1 cellular context compared by ENCODE assay signal in the genomic region with DNA sequence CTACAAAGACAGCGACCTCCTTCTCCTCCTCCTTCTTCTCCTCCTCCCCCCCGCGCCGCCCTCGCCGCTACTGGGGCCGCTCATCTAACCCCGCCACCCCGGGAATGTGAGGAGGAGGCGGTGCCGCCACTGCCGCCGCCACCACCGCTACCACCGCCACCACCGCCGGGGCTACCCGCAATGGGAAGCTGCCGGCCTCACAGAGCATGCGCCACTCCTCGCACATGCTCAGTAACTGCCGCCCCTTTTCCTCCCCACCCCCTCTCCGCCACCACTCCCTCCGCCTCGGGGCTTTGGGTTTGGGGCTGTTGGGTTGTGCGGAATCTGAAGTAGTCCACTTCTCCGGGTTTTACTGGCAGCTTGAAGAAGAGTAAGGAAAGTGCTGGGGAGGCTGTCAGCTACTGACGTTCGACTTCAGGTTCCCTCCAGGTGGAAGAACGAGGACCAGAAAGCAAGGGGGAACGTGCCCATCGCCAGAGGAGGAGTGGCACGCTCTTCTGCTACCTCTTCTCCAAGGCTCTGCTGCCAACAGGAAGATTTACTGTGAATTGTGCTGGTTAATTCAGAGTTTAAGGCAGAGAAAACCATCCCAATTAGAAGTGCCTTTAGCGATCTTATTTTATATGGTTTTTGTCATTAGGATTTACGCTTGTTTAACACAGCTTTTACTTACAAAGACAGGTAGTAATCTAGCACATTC.
TF ChIP-seq lines count a peak whose summit lies in the region.

A gene with protein sequence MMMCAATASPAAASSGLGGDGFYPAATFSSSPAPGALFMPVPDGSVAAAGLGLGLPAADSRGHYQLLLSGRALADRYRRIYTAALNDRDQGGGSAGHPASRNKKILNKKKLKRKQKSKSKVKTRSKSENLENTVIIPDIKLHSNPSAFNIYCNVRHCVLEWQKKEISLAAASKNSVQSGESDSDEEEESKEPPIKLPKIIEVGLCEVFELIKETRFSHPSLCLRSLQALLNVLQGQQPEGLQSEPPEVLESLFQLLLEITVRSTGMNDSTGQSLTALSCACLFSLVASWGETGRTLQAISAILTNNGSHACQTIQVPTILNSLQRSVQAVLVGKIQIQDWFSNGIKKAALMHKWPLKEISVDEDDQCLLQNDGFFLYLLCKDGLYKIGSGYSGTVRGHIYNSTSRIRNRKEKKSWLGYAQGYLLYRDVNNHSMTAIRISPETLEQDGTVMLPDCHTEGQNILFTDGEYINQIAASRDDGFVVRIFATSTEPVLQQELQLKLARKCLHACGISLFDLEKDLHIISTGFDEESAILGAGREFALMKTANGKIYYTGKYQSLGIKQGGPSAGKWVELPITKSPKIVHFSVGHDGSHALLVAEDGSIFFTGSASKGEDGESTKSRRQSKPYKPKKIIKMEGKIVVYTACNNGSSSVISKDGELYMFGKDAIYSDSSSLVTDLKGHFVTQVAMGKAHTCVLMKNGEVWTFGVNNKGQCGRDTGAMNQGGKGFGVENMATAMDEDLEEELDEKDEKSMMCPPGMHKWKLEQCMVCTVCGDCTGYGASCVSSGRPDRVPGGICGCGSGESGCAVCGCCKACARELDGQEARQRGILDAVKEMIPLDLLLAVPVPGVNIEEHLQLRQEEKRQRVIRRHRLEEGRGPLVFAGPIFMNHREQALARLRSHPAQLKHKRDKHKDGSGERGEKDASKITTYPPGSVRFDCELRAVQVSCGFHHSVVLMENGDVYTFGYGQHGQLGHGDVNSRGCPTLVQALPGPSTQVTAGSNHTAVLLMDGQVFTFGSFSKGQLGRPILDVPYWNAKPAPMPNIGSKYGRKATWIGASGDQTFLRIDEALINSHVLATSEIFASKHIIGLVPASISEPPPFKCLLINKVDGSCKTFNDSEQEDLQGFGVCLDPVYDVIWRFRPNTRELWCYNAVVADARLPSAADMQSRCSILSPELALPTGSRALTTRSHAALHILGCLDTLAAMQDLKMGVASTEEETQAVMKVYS (N-terminal part only) (minus strand): TSS at position 190 of the 700 bp plus-strand sequence. CDS start 319 bp downstream, outside the sequence.

TF ChIP-seq in K562, 482 proteins besides CTCF, POLR2A, EP300 and RAD21 (continued from another document and continues in another):
- TF ChIP-seq, protein P1, sequence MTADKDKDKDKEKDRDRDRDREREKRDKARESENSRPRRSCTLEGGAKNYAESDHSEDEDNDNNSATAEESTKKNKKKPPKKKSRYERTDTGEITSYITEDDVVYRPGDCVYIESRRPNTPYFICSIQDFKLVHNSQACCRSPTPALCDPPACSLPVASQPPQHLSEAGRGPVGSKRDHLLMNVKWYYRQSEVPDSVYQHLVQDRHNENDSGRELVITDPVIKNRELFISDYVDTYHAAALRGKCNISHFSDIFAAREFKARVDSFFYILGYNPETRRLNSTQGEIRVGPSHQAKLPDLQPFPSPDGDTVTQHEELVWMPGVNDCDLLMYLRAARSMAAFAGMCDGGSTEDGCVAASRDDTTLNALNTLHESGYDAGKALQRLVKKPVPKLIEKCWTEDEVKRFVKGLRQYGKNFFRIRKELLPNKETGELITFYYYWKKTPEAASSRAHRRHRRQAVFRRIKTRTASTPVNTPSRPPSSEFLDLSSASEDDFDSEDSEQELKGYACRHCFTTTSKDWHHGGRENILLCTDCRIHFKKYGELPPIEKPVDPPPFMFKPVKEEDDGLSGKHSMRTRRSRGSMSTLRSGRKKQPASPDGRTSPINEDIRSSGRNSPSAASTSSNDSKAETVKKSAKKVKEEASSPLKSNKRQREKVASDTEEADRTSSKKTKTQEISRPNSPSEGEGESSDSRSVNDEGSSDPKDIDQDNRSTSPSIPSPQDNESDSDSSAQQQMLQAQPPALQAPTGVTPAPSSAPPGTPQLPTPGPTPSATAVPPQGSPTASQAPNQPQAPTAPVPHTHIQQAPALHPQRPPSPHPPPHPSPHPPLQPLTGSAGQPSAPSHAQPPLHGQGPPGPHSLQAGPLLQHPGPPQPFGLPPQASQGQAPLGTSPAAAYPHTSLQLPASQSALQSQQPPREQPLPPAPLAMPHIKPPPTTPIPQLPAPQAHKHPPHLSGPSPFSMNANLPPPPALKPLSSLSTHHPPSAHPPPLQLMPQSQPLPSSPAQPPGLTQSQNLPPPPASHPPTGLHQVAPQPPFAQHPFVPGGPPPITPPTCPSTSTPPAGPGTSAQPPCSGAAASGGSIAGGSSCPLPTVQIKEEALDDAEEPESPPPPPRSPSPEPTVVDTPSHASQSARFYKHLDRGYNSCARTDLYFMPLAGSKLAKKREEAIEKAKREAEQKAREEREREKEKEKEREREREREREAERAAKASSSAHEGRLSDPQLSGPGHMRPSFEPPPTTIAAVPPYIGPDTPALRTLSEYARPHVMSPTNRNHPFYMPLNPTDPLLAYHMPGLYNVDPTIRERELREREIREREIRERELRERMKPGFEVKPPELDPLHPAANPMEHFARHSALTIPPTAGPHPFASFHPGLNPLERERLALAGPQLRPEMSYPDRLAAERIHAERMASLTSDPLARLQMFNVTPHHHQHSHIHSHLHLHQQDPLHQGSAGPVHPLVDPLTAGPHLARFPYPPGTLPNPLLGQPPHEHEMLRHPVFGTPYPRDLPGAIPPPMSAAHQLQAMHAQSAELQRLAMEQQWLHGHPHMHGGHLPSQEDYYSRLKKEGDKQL (CRISPR knock-in tag; IDR thresholded peaks at IDR 0.05; ENCODE audit: borderline replicate concordance) = no peak
- no peak for TF ChIP-seq SMAD2 (IDR thresholded peaks at IDR 0.05; ENCODE audit: low read depth, low read length)
- TF ChIP-seq, protein P2, sequence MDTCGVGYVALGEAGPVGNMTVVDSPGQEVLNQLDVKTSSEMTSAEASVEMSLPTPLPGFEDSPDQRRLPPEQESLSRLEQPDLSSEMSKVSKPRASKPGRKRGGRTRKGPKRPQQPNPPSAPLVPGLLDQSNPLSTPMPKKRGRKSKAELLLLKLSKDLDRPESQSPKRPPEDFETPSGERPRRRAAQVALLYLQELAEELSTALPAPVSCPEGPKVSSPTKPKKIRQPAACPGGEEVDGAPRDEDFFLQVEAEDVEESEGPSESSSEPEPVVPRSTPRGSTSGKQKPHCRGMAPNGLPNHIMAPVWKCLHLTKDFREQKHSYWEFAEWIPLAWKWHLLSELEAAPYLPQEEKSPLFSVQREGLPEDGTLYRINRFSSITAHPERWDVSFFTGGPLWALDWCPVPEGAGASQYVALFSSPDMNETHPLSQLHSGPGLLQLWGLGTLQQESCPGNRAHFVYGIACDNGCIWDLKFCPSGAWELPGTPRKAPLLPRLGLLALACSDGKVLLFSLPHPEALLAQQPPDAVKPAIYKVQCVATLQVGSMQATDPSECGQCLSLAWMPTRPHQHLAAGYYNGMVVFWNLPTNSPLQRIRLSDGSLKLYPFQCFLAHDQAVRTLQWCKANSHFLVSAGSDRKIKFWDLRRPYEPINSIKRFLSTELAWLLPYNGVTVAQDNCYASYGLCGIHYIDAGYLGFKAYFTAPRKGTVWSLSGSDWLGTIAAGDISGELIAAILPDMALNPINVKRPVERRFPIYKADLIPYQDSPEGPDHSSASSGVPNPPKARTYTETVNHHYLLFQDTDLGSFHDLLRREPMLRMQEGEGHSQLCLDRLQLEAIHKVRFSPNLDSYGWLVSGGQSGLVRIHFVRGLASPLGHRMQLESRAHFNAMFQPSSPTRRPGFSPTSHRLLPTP (IDR thresholded peaks at IDR 0.05; ENCODE audit: borderline replicate concordance, extremely low read depth, insufficient read length) = no peak
- TF ChIP-seq, protein P3, sequence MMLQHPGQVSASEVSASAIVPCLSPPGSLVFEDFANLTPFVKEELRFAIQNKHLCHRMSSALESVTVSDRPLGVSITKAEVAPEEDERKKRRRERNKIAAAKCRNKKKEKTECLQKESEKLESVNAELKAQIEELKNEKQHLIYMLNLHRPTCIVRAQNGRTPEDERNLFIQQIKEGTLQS (IDR thresholded peaks at IDR 0.05) = no peak
- TF ChIP-seq, protein P3 (CRISPR knock-in tag; conservative IDR thresholded peaks at IDR 0.05) = no peak
- no peak for TF ChIP-seq CXXC5 (CRISPR knock-in tag; IDR thresholded peaks at IDR 0.05)
- no peak for TF ChIP-seq ZFP30 (CRISPR knock-in tag; IDR thresholded peaks at IDR 0.05; ENCODE audit: borderline replicate concordance)
- TF ChIP-seq GTF2F1 (IDR thresholded peaks at IDR 0.05; ENCODE audit: low read depth, low read length) = no peak
- no peak for TF ChIP-seq PML (IDR thresholded peaks at IDR 0.05; ENCODE audit: low read length)
- TF ChIP-seq, protein P4, sequence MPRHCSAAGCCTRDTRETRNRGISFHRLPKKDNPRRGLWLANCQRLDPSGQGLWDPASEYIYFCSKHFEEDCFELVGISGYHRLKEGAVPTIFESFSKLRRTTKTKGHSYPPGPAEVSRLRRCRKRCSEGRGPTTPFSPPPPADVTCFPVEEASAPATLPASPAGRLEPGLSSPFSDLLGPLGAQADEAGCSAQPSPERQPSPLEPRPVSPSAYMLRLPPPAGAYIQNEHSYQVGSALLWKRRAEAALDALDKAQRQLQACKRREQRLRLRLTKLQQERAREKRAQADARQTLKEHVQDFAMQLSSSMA (CRISPR knock-in tag; IDR thresholded peaks at IDR 0.05) = no peak
- no peak for TF ChIP-seq ETV6 (IDR thresholded peaks at IDR 0.05; ENCODE audit: borderline replicate concordance in 1 of 2, low read depth in 2 of 2, low read length in 1 of 2)
- no peak for TF ChIP-seq ETV6 (CRISPR knock-in tag; IDR thresholded peaks at IDR 0.05; ENCODE audit: borderline replicate concordance)
- TF ChIP-seq CAMTA2 (CRISPR knock-in tag; conservative IDR thresholded peaks at IDR 0.05) = no peak
- TF ChIP-seq CBX3 (IDR thresholded peaks at IDR 0.05; ENCODE audit: borderline replicate concordance in 1 of 2, low read length in 2 of 2) = peak in 1 of 2 experiments; percentile 77; a peak in 1 of 3 replicates
- no peak for TF ChIP-seq NFRKB (IDR thresholded peaks at IDR 0.05; ENCODE audit: low read depth)
- no peak for TF ChIP-seq PHB2 (IDR thresholded peaks at IDR 0.05; ENCODE audit: low read depth)
- no peak for TF ChIP-seq PRMT5 (CRISPR knock-in tag; IDR thresholded peaks at IDR 0.05)
- TF ChIP-seq, protein P5, sequence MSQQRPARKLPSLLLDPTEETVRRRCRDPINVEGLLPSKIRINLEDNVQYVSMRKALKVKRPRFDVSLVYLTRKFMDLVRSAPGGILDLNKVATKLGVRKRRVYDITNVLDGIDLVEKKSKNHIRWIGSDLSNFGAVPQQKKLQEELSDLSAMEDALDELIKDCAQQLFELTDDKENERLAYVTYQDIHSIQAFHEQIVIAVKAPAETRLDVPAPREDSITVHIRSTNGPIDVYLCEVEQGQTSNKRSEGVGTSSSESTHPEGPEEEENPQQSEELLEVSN (IDR thresholded peaks at IDR 0.05; ENCODE audit: borderline replicate concordance in 1 of 2, extremely low read depth in 1 of 2, insufficient read depth in 1 of 2, insufficient read length in 1 of 2, low read depth in 1 of 2, low read length in 1 of 2, poor library complexity in 1 of 2, severe bottlenecking in 1 of 2) = peak; percentile 29 to 48
- TF ChIP-seq HDAC6 (IDR thresholded peaks at IDR 0.05; ENCODE audit: low read depth, low read length) = no peak
- no peak for TF ChIP-seq RB1 (IDR thresholded peaks at IDR 0.05; ENCODE audit: low read depth)
- no peak for TF ChIP-seq FOXK1 (CRISPR knock-in tag; IDR thresholded peaks at IDR 0.05; ENCODE audit: borderline replicate concordance)
- TF ChIP-seq ZNF75A (CRISPR knock-in tag; IDR thresholded peaks at IDR 0.05) = no peak
- peak in 1 of 2 experiments; percentile 67; a peak in 1 of 4 replicates for TF ChIP-seq RCOR1 (IDR thresholded peaks at IDR 0.05; ENCODE audit: borderline replicate concordance in 1 of 2, low read depth in 2 of 2, low read length in 2 of 2)
- TF ChIP-seq NELFE (IDR thresholded peaks at IDR 0.05; ENCODE audit: insufficient read depth, insufficient read length) = no peak
- TF ChIP-seq YY1 (IDR thresholded peaks at IDR 0.05; ENCODE audit: borderline replicate concordance in 1 of 3, control insufficient read depth in 1 of 3, extremely low read depth in 1 of 3, insufficient read depth in 3 of 3, insufficient read length in 1 of 3, insufficient replicate concordance in 2 of 3, low read depth in 1 of 3, low read length in 2 of 3) = peak in 2 of 3 experiments; percentile 33 to 75
- no peak for TF ChIP-seq MCM5 (IDR thresholded peaks at IDR 0.05; ENCODE audit: low read depth)
- peak; percentile 44; the same call in 1 of the 2 replicates for TF ChIP-seq TEAD4 (IDR thresholded peaks at IDR 0.05; ENCODE audit: low read length)
- TF ChIP-seq TEAD4 (CRISPR knock-in tag; IDR thresholded peaks at IDR 0.05; ENCODE audit: borderline replicate concordance) = no peak
- no peak for TF ChIP-seq MED1 (CRISPR knock-in tag; IDR thresholded peaks at IDR 0.05; ENCODE audit: borderline replicate concordance)
- TF ChIP-seq POLR2AphosphoS2 (IDR thresholded peaks at IDR 0.05; ENCODE audit: low read length) = no peak
- no peak for TF ChIP-seq ATF1 (CRISPR knock-in tag; IDR thresholded peaks at IDR 0.05)
- TF ChIP-seq ATF1 (tag; IDR thresholded peaks at IDR 0.05) = peak; percentile 48
- TF ChIP-seq, protein P6, sequence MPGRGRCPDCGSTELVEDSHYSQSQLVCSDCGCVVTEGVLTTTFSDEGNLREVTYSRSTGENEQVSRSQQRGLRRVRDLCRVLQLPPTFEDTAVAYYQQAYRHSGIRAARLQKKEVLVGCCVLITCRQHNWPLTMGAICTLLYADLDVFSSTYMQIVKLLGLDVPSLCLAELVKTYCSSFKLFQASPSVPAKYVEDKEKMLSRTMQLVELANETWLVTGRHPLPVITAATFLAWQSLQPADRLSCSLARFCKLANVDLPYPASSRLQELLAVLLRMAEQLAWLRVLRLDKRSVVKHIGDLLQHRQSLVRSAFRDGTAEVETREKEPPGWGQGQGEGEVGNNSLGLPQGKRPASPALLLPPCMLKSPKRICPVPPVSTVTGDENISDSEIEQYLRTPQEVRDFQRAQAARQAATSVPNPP (IDR thresholded peaks at IDR 0.05; ENCODE audit: borderline replicate concordance, insufficient read depth, insufficient read length) = no peak
- no peak for TF ChIP-seq ERF (CRISPR knock-in tag; IDR thresholded peaks at IDR 0.05)
- TF ChIP-seq GABPB2 (CRISPR knock-in tag; conservative IDR thresholded peaks at IDR 0.05) = no peak
- TF ChIP-seq, protein P7, sequence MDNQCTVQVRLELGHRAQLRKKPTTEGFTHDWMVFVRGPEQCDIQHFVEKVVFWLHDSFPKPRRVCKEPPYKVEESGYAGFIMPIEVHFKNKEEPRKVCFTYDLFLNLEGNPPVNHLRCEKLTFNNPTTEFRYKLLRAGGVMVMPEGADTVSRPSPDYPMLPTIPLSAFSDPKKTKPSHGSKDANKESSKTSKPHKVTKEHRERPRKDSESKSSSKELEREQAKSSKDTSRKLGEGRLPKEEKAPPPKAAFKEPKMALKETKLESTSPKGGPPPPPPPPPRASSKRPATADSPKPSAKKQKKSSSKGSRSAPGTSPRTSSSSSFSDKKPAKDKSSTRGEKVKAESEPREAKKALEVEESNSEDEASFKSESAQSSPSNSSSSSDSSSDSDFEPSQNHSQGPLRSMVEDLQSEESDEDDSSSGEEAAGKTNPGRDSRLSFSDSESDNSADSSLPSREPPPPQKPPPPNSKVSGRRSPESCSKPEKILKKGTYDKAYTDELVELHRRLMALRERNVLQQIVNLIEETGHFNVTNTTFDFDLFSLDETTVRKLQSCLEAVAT (IDR thresholded peaks at IDR 0.05) = no peak
